ENCODE assay signal across 1 cellular context in the genomic region with DNA sequence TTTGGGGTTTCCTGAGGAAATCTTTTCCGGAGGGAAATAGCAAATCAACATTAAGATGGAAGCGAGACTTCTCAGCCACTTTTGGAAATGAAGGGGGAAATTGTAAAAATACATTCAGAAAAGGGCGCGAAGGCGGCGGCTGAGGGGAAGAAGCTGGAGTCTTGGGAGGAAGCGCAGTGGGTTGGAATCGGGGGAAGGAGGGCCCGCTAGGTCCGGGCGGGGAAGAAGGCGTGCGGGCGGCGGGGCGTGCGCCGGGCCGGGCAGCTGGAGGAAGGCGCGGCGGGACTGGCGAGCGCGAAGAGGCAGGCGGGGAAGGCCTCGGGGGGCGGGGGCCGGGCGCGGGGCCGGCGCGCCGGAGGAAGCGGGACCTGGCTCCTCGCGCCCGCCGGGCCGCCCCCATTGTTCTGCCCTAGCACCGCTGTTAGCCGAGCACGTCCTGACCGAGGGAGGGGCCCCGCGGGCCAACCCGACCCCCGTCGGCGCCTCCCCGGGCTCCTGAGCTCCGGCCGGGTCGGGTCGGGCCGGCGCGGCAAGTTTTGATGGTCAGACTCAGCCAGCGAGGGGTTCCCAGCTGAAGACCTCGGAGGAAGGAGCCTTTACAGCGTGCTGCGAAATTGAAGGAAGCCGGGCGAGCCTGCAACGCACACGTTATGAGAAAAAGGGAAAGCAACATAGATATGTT.
TF ChIP-seq lines count a peak whose summit lies in the region.

No MANE protein-coding gene starts in this region.

TF ChIP-seq in HEK293, 187 proteins besides CTCF, POLR2A, EP300 and RAD21 (continued from another document and continues in another):
- TF ChIP-seq BCL6B (tag by site-specific recombination; IDR thresholded peaks at IDR 0.05) (no peak), ZBTB48 (tag by site-specific recombination; IDR thresholded peaks at IDR 0.05) (no peak), AEBP2 (tag by site-specific recombination; IDR thresholded peaks at IDR 0.05; ENCODE audit: borderline replicate concordance) (no peak), ZFP3 (tag by site-specific recombination; IDR thresholded peaks at IDR 0.05; ENCODE audit: low read depth) (no peak), ZNF112 (tag by site-specific recombination; IDR thresholded peaks at IDR 0.05) (no peak), KLF10 (tag by site-specific recombination; IDR thresholded peaks at IDR 0.05) (peak; percentile 68), KLF1 (tag by site-specific recombination; IDR thresholded peaks at IDR 0.05) (peak; percentile 56), ZNF76 (tag by site-specific recombination; IDR thresholded peaks at IDR 0.05; ENCODE audit: borderline replicate concordance, low read depth) (no peak), MYNN (tag by site-specific recombination; IDR thresholded peaks at IDR 0.05; ENCODE audit: borderline replicate concordance) (no peak), ZNF121 (tag by site-specific recombination; IDR thresholded peaks at IDR 0.05) (no peak), ZNF155 (tag by site-specific recombination; IDR thresholded peaks at IDR 0.05) (no peak), ZFHX2 (tag by site-specific recombination; conservative IDR thresholded peaks at IDR 0.05) (no peak; the same call in 1 of the 2 replicates), ZNF132 (tag by site-specific recombination; IDR thresholded peaks at IDR 0.05; ENCODE audit: borderline replicate concordance) (no peak), ZNF26 (tag by site-specific recombination; IDR thresholded peaks at IDR 0.05) (no peak), ZNF501 (tag by site-specific recombination; IDR thresholded peaks at IDR 0.05) (no peak; the same call in 1 of the 2 replicates), ZBTB6 (tag by site-specific recombination; IDR thresholded peaks at IDR 0.05) (no peak), HOXA7 (CRISPR knock-in tag; IDR thresholded peaks at IDR 0.05; ENCODE audit: borderline replicate concordance) (no peak), ZNF354C (tag by site-specific recombination; IDR thresholded peaks at IDR 0.05; ENCODE audit: borderline replicate concordance, low read depth) (no peak), KLF9 (tag by site-specific recombination; IDR thresholded peaks at IDR 0.05; ENCODE audit: low read depth) (peak; percentile 75), ZNF138 (tag by site-specific recombination; IDR thresholded peaks at IDR 0.05; ENCODE audit: borderline replicate concordance) (no peak), ZNF433 (tag by site-specific recombination; IDR thresholded peaks at IDR 0.05; ENCODE audit: low read depth) (no peak), ZNF624 (tag by site-specific recombination; IDR thresholded peaks at IDR 0.05) (no peak), ZSCAN4 (tag by site-specific recombination; IDR thresholded peaks at IDR 0.05) (no peak), IKZF3 (tag by site-specific recombination; IDR thresholded peaks at IDR 0.05) (no peak), ZNF169 (tag by site-specific recombination; IDR thresholded peaks at IDR 0.05) (no peak), ZNF140 (tag by site-specific recombination; IDR thresholded peaks at IDR 0.05) (no peak), ZNF391 (tag by site-specific recombination; IDR thresholded peaks at IDR 0.05; ENCODE audit: borderline replicate concordance, low read depth) (peak; percentile 15; the same call in 1 of the 2 replicates), ZNF24 (tag by site-specific recombination; IDR thresholded peaks at IDR 0.05) (peak; percentile 24; the same call in 1 of the 2 replicates), ZNF776 (tag by site-specific recombination; IDR thresholded peaks at IDR 0.05; ENCODE audit: borderline replicate concordance) (no peak), ZNF571 (tag by site-specific recombination; IDR thresholded peaks at IDR 0.05) (no peak), KLF7 (tag by site-specific recombination; IDR thresholded peaks at IDR 0.05; ENCODE audit: borderline replicate concordance) (0 out of 2 replicates have a peak, but pooled peaks have one; percentile 29), ZNF266 (tag by site-specific recombination; IDR thresholded peaks at IDR 0.05; ENCODE audit: low read depth) (no peak), ZNF341 (tag by site-specific recombination; IDR thresholded peaks at IDR 0.05; ENCODE audit: low read depth) (peak; percentile 52), ZNF175 (tag by site-specific recombination; IDR thresholded peaks at IDR 0.05) (no peak), OSR2 (tag by site-specific recombination; IDR thresholded peaks at IDR 0.05) (no peak), ZNF768 (tag by site-specific recombination; IDR thresholded peaks at IDR 0.05) (no peak), ZSCAN30 (tag by site-specific recombination; IDR thresholded peaks at IDR 0.05) (no peak), GLIS2 (tag by site-specific recombination; IDR thresholded peaks at IDR 0.05) (peak; percentile 94), ZNF16 (tag by site-specific recombination; IDR thresholded peaks at IDR 0.05; ENCODE audit: low read depth) (no peak), ZNF791 (tag by site-specific recombination; IDR thresholded peaks at IDR 0.05) (no peak), HIC1 (tag by site-specific recombination; IDR thresholded peaks at IDR 0.05) (no peak), TSHZ1 (tag by site-specific recombination; IDR thresholded peaks at IDR 0.05; ENCODE audit: borderline replicate concordance) (no peak)
- TF ChIP-seq, protein P1, sequence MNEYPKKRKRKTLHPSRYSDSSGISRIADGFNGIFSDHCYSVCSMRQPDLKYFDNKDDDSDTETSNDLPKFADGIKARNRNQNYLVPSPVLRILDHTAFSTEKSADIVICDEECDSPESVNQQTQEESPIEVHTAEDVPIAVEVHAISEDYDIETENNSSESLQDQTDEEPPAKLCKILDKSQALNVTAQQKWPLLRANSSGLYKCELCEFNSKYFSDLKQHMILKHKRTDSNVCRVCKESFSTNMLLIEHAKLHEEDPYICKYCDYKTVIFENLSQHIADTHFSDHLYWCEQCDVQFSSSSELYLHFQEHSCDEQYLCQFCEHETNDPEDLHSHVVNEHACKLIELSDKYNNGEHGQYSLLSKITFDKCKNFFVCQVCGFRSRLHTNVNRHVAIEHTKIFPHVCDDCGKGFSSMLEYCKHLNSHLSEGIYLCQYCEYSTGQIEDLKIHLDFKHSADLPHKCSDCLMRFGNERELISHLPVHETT (tag by site-specific recombination; IDR thresholded peaks at IDR 0.05), result peak; percentile 30; the same call in 1 of the 2 replicates
- TF ChIP-seq, protein P2, sequence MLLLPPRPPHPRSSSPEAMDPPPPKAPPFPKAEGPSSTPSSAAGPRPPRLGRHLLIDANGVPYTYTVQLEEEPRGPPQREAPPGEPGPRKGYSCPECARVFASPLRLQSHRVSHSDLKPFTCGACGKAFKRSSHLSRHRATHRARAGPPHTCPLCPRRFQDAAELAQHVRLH (tag by site-specific recombination; IDR thresholded peaks at IDR 0.05), result no peak
- TF ChIP-seq, protein P3, sequence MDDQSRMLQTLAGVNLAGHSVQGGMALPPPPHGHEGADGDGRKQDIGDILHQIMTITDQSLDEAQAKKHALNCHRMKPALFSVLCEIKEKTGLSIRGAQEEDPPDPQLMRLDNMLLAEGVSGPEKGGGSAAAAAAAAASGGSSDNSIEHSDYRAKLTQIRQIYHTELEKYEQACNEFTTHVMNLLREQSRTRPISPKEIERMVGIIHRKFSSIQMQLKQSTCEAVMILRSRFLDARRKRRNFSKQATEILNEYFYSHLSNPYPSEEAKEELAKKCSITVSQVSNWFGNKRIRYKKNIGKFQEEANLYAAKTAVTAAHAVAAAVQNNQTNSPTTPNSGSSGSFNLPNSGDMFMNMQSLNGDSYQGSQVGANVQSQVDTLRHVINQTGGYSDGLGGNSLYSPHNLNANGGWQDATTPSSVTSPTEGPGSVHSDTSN (CRISPR knock-in tag; IDR thresholded peaks at IDR 0.05), result no peak
